Comparison of ENCODE assay signal across 20 cellular contexts in the genomic region with DNA sequence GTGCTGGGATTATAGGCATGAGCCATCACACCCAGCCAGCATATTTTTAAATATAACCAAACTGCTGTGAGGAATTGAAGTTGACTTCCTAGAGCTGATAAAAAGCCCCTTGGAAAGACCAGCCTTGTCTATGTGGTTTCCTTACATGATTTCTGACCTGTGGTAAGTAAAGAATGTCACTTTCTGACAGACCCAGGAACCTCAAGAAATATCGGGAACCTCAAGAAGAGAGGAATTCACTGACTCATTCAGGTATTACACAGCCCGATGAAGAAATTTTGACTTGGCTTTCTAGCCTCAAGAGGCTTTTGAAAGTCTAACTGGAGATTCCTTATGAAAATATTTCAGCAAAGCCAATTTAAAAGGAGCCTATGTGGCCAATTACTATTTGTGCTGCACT.
DNase-seq lines count a peak whose midpoint lies in the region; ATAC-seq and TF ChIP-seq lines count a peak whose summit lies in the region.
"Had no signal": no experiment of that assay in that cellular context is flagged by ENCODE, and none has a peak within 500 bp of the region (broad histone marks: within the 10 kb centered on the region; RNA-seq: fewer than 3 reads in every experiment).

No MANE protein-coding gene starts in this region.

- H3K27ac Mint-ChIP-seq in MCF 10A (ENCODE audit: low read depth, unreplicated experiment): peak overlapping the region; percentile 76
- H3K27ac Mint-ChIP-seq in CD8-positive, alpha-beta memory T cell: no peak overlapping the region
- H3K27ac Mint-ChIP-seq: activated T-cell treated with anti-CD3 and anti-CD28 coated beads, Interleukin-2, amount 50 U/mL, for 24 hours had no signal

- no peaks in the 10 kb centered on the region for H3K79me2 ChIP-seq in fibroblast of lung (ENCODE audit: control insufficient read depth, insufficient read depth, low read length)

- BruUV-seq in MCF 10A (replicated peaks; lab: Mats Ljungman, UMichigan): no TSS peak

- TF ChIP-seq POLR2A in breast epithelium (IDR thresholded peaks at IDR 0.05): no peak

- H3K27me3 Mint-ChIP-seq in MCF 10A (ENCODE audit: insufficient read depth, unreplicated experiment): no peaks in the 10 kb centered on the region
- peaks cover 11 to 31% of the 10 kb centered on the region in 2 donors for H3K27me3 Mint-ChIP-seq in CD8-positive, alpha-beta memory T cell

- DNase-seq in MCF 10A (ENCODE audit: unreplicated experiment) (peak; percentile 83), breast epithelium (ENCODE audit: low spot score in 2 of 2) (no peak), RWPE1 (ENCODE audit: low spot score) (peak; percentile 34), fibroblast of lung (ENCODE audit: low read depth in 2 of 2) (peak; percentile 24 to 95), GM13976 (ENCODE audit: low spot score) (no peak)
- DNase-seq in CD8-positive, alpha-beta memory T cell: no peak
- DNase-seq: activated CD4-positive, alpha-beta T cell treated with anti-CD3 and anti-CD28 coated beads, Interleukin-2, amount 50 U/mL, for 1 hour; activated T-cell treated with anti-CD3 and anti-CD28 coated beads, Interleukin-2, amount 50 U/mL, for 24 hours; COR-L47; cortex of kidney; GOT3; NCI-H1694; NCI-H510A treated with DMSO at 0.1 percent for 48 hours; stimulated activated CD4-positive, alpha-beta T cell treated with anti-CD3 and anti-CD28 coated beads, Interleukin-2, amount 100 ng/mL, for 24 hours had no signal

- H3K4me1 ChIP-seq in breast epithelium (no peaks in the 10 kb centered on the region), fibroblast of lung (ENCODE audit: control insufficient read depth, extremely low read depth, insufficient read depth, low read length) (no peaks in the 10 kb centered on the region)
- H3K4me1 ChIP-seq in CD8-positive, alpha-beta memory T cell (ENCODE audit: insufficient read depth, low read length): no peaks in the 10 kb centered on the region
- H3K4me1 ChIP-seq: tibial nerve had no signal

- CTCF ChIA-PET in MCF 10A (lab: Yijun Ruan, JAX) (interaction anchor here (0.7 kb wide), 1 partner anchor 91 kb away, joined by 3 read pairs; no protein-coding TSS in a partner anchor), RWPE1 (lab: Yijun Ruan, JAX) (no interaction called here)
- CTCF ChIA-PET in CD8-positive, alpha-beta memory T cell (lab: Charles Lee): no interaction called here

- no peaks in the 10 kb centered on the region for H3K9me3 Mint-ChIP-seq in MCF 10A (ENCODE audit: unreplicated experiment)
- no peaks in the 10 kb centered on the region for H3K9me3 Mint-ChIP-seq in CD8-positive, alpha-beta memory T cell
- H3K9me3 Mint-ChIP-seq: activated T-cell treated with anti-CD3 and anti-CD28 coated beads, Interleukin-2, amount 50 U/mL, for 24 hours; neural crest cell had no signal

- H3K4me1 Mint-ChIP-seq in MCF 10A (ENCODE audit: insufficient read depth, unreplicated experiment): peaks cover 7% of the 10 kb centered on the region
- no peaks in the 10 kb centered on the region for H3K4me1 Mint-ChIP-seq in CD8-positive, alpha-beta memory T cell
- H3K4me1 Mint-ChIP-seq: neural crest cell had no signal

- no peak overlapping the region for H3K9ac ChIP-seq in fibroblast of lung (ENCODE audit: insufficient read depth, low read length)
- H3K9ac ChIP-seq: KMS-11 had no signal

- H3K36me3 ChIP-seq in breast epithelium (no peaks in the 10 kb centered on the region), fibroblast of lung (ENCODE audit: control insufficient read depth, insufficient read depth, low read length) (no peaks in the 10 kb centered on the region)
- H3K36me3 ChIP-seq in CD8-positive, alpha-beta memory T cell (ENCODE audit: insufficient read depth, low read length): no peaks in the 10 kb centered on the region
- H3K36me3 ChIP-seq: tibial nerve had no signal

- H3K9me3 ChIP-seq in breast epithelium: no peaks in the 10 kb centered on the region
- H3K9me3 ChIP-seq in fibroblast of lung (ENCODE audit: control insufficient read depth, insufficient read depth, low read depth, low read length): no peaks in the 10 kb centered on the region
- no peaks in the 10 kb centered on the region for H3K9me3 ChIP-seq in CD8-positive, alpha-beta memory T cell (ENCODE audit: low read length)
- H3K9me3 ChIP-seq: tibial nerve had no signal

- no peak overlapping the region for H3K4me2 ChIP-seq in fibroblast of lung (ENCODE audit: extremely low read depth, insufficient read depth, low read length)
- H3K4me2 ChIP-seq: KMS-11 had no signal

- POLR2A ChIA-PET in MCF 10A (lab: Yijun Ruan, JAX): interaction anchor here (0.6 to 1.3 kb wide), 3 partner anchors 19 to 101 kb away, joined by 3 read pairs; no protein-coding TSS in a partner anchor
- POLR2A ChIA-PET in RWPE1 (lab: Yijun Ruan, JAX; ENCODE audit: low non-redundant PET): no interaction called here
- POLR2A ChIA-PET in CD8-positive, alpha-beta memory T cell (lab: Charles Lee): no interaction called here

- H4K20me1 ChIP-seq in fibroblast of lung (ENCODE audit: control insufficient read depth, extremely low read depth, insufficient read depth, low read length): no peaks in the 10 kb centered on the region

- intact Hi-C loops in MCF 10A (cut with micrococcal nuclease): no loop called here
- intact Hi-C loops in breast epithelium (cut with DNase I; ENCODE audit: low total_unique reads): no loop called here

- H3K36me3 Mint-ChIP-seq in MCF 10A (ENCODE audit: insufficient read depth, unreplicated experiment): no peaks in the 10 kb centered on the region
- H3K36me3 Mint-ChIP-seq in CD8-positive, alpha-beta memory T cell: no peaks in the 10 kb centered on the region

- in situ Hi-C loops in GM13976 (cut with MboI; ENCODE audit: low sequenced_read_pairs, unreplicated experiment): no loop called here

- no peak overlapping the region for H2AFZ ChIP-seq in fibroblast of lung (ENCODE audit: low read length)

- H3K27me3 ChIP-seq in breast epithelium (no peaks in the 10 kb centered on the region), fibroblast of lung (ENCODE audit: control insufficient read depth, insufficient read depth, low read length) (no peaks in the 10 kb centered on the region)
- no peaks in the 10 kb centered on the region for H3K27me3 ChIP-seq in CD8-positive, alpha-beta memory T cell (ENCODE audit: insufficient read depth, low read length, poor library complexity, severe bottlenecking)
- H3K27me3 ChIP-seq: tibial nerve had no signal

- TF ChIP-seq CTCF in MCF 10A (IDR thresholded peaks at IDR 0.05; ENCODE audit: unreplicated experiment) (no peak), breast epithelium (IDR thresholded peaks at IDR 0.05) (no peak), RWPE1 (conservative IDR thresholded peaks at IDR 0.05; ENCODE audit: low read depth) (no peak), fibroblast of lung (conservative IDR thresholded peaks at IDR 0.05 in 1 of 2, IDR thresholded peaks at IDR 0.05 in 1 of 2; ENCODE audit: low read depth in 1 of 2, low read length in 2 of 2) (no peak), GM13976 (IDR thresholded peaks at IDR 0.05; ENCODE audit: borderline replicate concordance, control extremely low read depth, extremely low read depth, insufficient read depth, missing control alignments) (no peak)

- H3K4me3 ChIP-seq in breast epithelium: no peak overlapping the region
- no peak overlapping the region for H3K4me3 ChIP-seq in fibroblast of lung (replicated peaks in 1 of 4; ENCODE audit: control extremely low read depth in 1 of 4, insufficient read depth in 1 of 4, low read depth in 3 of 4, low read length in 4 of 4)
- H3K4me3 ChIP-seq in CD8-positive, alpha-beta memory T cell (ENCODE audit: low read length): no peak overlapping the region
- H3K4me3 ChIP-seq: tibial nerve had no signal

- ATAC-seq in GM19395 (IDR thresholded peaks at IDR 0.05; ENCODE audit: unreplicated experiment) (no peak), HG02938 (IDR thresholded peaks at IDR 0.05; ENCODE audit: unreplicated experiment) (no peak)

- H3K4me3 Mint-ChIP-seq in MCF 10A (ENCODE audit: unreplicated experiment): no peak overlapping the region
- H3K4me3 Mint-ChIP-seq in CD8-positive, alpha-beta memory T cell: no peak overlapping the region
- H3K4me3 Mint-ChIP-seq: activated T-cell treated with anti-CD3 and anti-CD28 coated beads, Interleukin-2, amount 50 U/mL, for 24 hours; neural crest cell had no signal

- H3K27ac ChIP-seq in breast epithelium (no peak overlapping the region), RWPE1 (no peak overlapping the region), fibroblast of lung (ENCODE audit: insufficient read depth, low read length) (no peak overlapping the region)
- H3K27ac ChIP-seq in CD8-positive, alpha-beta memory T cell (ENCODE audit: low read depth, low read length): no peak overlapping the region
- H3K27ac ChIP-seq: 22Rv1, KMS-11, tibial nerve had no signal

Comparison
In these comparisons a context has a peak if more than half of its experiments do, and no peak if none do; other contexts are left out.
1. DNase-seq: peak in MCF 10A (single experiment), RWPE1 (single experiment) and fibroblast of lung (2 of 2); none in breast epithelium (0 of 2), GM13976 (single experiment) and CD8-positive, alpha-beta memory T cell (0 of 5).